8 cellular contexts compared by ENCODE assay signal in genomic region chr18:32091325-32091723, GRCh38. TPM values are rescaled to one million over a fixed set of nuclear protein-coding genes. Genes with fewer than 3 reads are reported as not detected.
A peak's percentile ranks its signal among the peaks of the same experiment; 100 is the strongest.
DNase-seq lines count a peak whose midpoint lies in the region; ATAC-seq and TF ChIP-seq lines count a peak whose summit lies in the region.

No MANE protein-coding gene starts in this region.

- no peak for DNase-seq in AG10803 (ENCODE audit: low read depth)
- no peak for DNase-seq in LNCaP clone FGC (ENCODE audit: low read depth)
- no peak for DNase-seq in colonic mucosa
- DNase-seq in naive thymus-derived CD8-positive, alpha-beta T cell = no peak
- DNase-seq in NCI-H2107 (lab: John Stamatoyannopoulos, UW) = no peak
- DNase-seq in stimulated activated naive CD4-positive, alpha-beta T cell treated with Interleukin-2 at 50 U/mL for 16 hours (lab: John Stamatoyannopoulos, UW) = no peak

- no peaks in the 10 kb centered on the region for H3K9me3 Mint-ChIP-seq in naive thymus-derived CD8-positive, alpha-beta T cell

- intact Hi-C loops in colonic mucosa (cut with DNase I) = loop anchor here (10.0 kb wide), 1 partner anchor 147 kb away; the partner anchor contains the start of gene TRAPPC8

- H3K4me1 ChIP-seq in colonic mucosa = peaks cover 10% of the 10 kb centered on the region

- peak overlapping the region; percentile 87 to 99 (median 98) for H3K27ac Mint-ChIP-seq in naive thymus-derived CD8-positive, alpha-beta T cell

- no peaks in the 10 kb centered on the region for H3K9me3 ChIP-seq in colonic mucosa

- peak overlapping the region; percentile 99 for H3K27ac ChIP-seq in colonic mucosa

- H3K27me3 ChIP-seq in colonic mucosa = no peaks in the 10 kb centered on the region

- peaks cover 21 to 45% (median 42%) of the 10 kb centered on the region in 4 donors for H3K4me1 Mint-ChIP-seq in naive thymus-derived CD8-positive, alpha-beta T cell

- no peaks in the 10 kb centered on the region for H3K27me3 Mint-ChIP-seq in naive thymus-derived CD8-positive, alpha-beta T cell

- no peak for ATAC-seq in naive thymus-derived CD8-positive, alpha-beta T cell
- ATAC-seq in GM18861 (IDR thresholded peaks at IDR 0.05; ENCODE audit: unreplicated experiment) (no peak), GM21825 (IDR thresholded peaks at IDR 0.05; ENCODE audit: unreplicated experiment) (no peak)

- TF ChIP-seq CTCF in AG10803 (conservative IDR thresholded peaks at IDR 0.05; ENCODE audit: low read length) (no peak), LNCaP clone FGC (IDR thresholded peaks at IDR 0.05; ENCODE audit: control insufficient read depth, extremely low read depth, insufficient read depth) (no peak), colonic mucosa (IDR thresholded peaks at IDR 0.05) (no peak)

- POLR2A ChIA-PET in naive thymus-derived CD8-positive, alpha-beta T cell (lab: Charles Lee) = interaction anchor here (0.6 to 6.1 kb wide), 14 partner anchors 8 to 149 kb away, joined by 3 to 135 read pairs (median 4); partner anchors contain the start of genes RNF125 and TRAPPC8

- peaks cover 5 to 23% (median 6%) of the 10 kb centered on the region in 3 donors for H3K36me3 Mint-ChIP-seq in naive thymus-derived CD8-positive, alpha-beta T cell

- H3K36me3 ChIP-seq in colonic mucosa = no peaks in the 10 kb centered on the region

- H3K4me3 ChIP-seq in AG10803 (ENCODE audit: low read length) (peak overlapping the region; percentile 68), LNCaP clone FGC (ENCODE audit: low read depth, low read length) (peak overlapping the region; percentile 83), colonic mucosa (peak overlapping the region; percentile 91)

- peak overlapping the region; percentile 79 to 94 for H3K9ac ChIP-seq in colonic mucosa (ENCODE audit: low read depth in 2 of 2, low read length in 2 of 2)

- peak overlapping the region; percentile 86 to 99 (median 96) for H3K4me3 Mint-ChIP-seq in naive thymus-derived CD8-positive, alpha-beta T cell

RNA-seq across cellular contexts. Expression of gene RNF138, which starts 0.3 kb away (rescaled TPM):
- 10 to 100 TPM; 48.3 to 53.2 TPM for total RNA-seq in colonic mucosa
- total RNA-seq in naive thymus-derived CD8-positive, alpha-beta T cell = 10 to 100 TPM; 78.3 to 90.1 TPM
- 100 to 1,000 TPM; 109 to 125 (median 113) TPM for polyA plus RNA-seq in naive thymus-derived CD8-positive, alpha-beta T cell
